20 cellular contexts compared by ENCODE assay signal in genomic region chr17:48644159-48644558, GRCh38. TPM values are rescaled to one million over a fixed set of nuclear protein-coding genes. Genes with fewer than 3 reads are reported as not detected.
A peak's percentile ranks its signal among the peaks of the same experiment; 100 is the strongest.
DNase-seq lines count a peak whose midpoint lies in the region; ATAC-seq and TF ChIP-seq lines count a peak whose summit lies in the region.
"Had no signal": no experiment of that assay in that cellular context is flagged by ENCODE, and none has a peak within 500 bp of the region (broad histone marks: within the 10 kb centered on the region; RNA-seq: fewer than 3 reads in every experiment).

No MANE protein-coding gene starts in this region.

- peak; percentile 29 for DNase-seq in AG10803 (ENCODE audit: low read depth)
- no peak for DNase-seq in endothelial cell (ENCODE audit: low spot score)
- no peak for DNase-seq in glutamatergic neuron
- no peak for DNase-seq in immature natural killer cell
- no peak for DNase-seq in pons (ENCODE audit: low spot score)
- DNase-seq: C1 segment of cervical spinal cord; GDM1; H9; NCI-H1436; NCI-H2029; NCI-H2171; NCI-H446; NCI-H69; NK-92 treated with Interleukin-12 subunit alpha and Interleukin-12 subunit beta, amount 100 ng/mL, for 24 hours; SHP77 treated with DMSO at 0.1 percent for 48 hours had no signal

- peaks cover 6% of the 10 kb centered on the region for H3K4me1 ChIP-seq in HEK293 (ENCODE audit: control insufficient read depth, insufficient read depth, low read length)

- H3K9me3 Mint-ChIP-seq in endothelial cell (ENCODE audit: unreplicated experiment) = no peaks in the 10 kb centered on the region
- H3K9me3 Mint-ChIP-seq in nephron = no peaks in the 10 kb centered on the region
- peaks cover 13% of the 10 kb centered on the region for H3K9me3 Mint-ChIP-seq in glutamatergic neuron (ENCODE audit: unreplicated experiment)
- no peaks in the 10 kb centered on the region for H3K9me3 Mint-ChIP-seq in immature natural killer cell

- POLR2A ChIA-PET in HEK293 (lab: Yijun Ruan, JAX) = interaction anchor here (3.5 kb wide), 1 partner anchor 19 kb away, joined by 17 read pairs; the partner anchor contains the start of gene HOXB9

- TF ChIP-seq CTCF in AG10803 (conservative IDR thresholded peaks at IDR 0.05; ENCODE audit: low read length) (no peak), HEK293 (tag by site-specific recombination; IDR thresholded peaks at IDR 0.05) (no peak), endothelial cell (IDR thresholded peaks at IDR 0.05; ENCODE audit: unreplicated experiment) (no peak), nephron (IDR thresholded peaks at IDR 0.05; ENCODE audit: unreplicated experiment in 3 of 3) (no peak), glutamatergic neuron (IDR thresholded peaks at IDR 0.05; ENCODE audit: partially characterized antibody, unreplicated experiment) (no peak)

- H3K27me3 Mint-ChIP-seq in endothelial cell (ENCODE audit: unreplicated experiment) (peaks cover 36% of the 10 kb centered on the region), nephron (ENCODE audit: low read depth) (peaks cover 97% of the 10 kb centered on the region), glutamatergic neuron (ENCODE audit: unreplicated experiment) (peaks cover 49% of the 10 kb centered on the region), immature natural killer cell (ENCODE audit: low read depth in 3 of 3) (peaks cover 18 to 41% (median 25%) of the 10 kb centered on the region in 3 donors)

- CTCF ChIA-PET in HEK293 (lab: Yijun Ruan, JAX) = interaction anchor here (0.6 to 1.4 kb wide), 7 partner anchors 8 to 584 kb away, joined by 3 to 7 read pairs (median 3); no protein-coding TSS in a partner anchor

- H3K4me3 ChIP-seq in AG10803 (ENCODE audit: low read length) = peak overlapping the region; percentile 67
- H3K4me3 ChIP-seq in HEK293 (ENCODE audit: low read depth, low read length) = no peak overlapping the region; the same call in 1 of the 2 replicates

- H3K27ac ChIP-seq in HEK293 (ENCODE audit: extremely low read depth, low read depth, low read length) = no peak overlapping the region

- H3K27ac Mint-ChIP-seq in endothelial cell (ENCODE audit: unreplicated experiment) (peak overlapping the region; percentile 5), nephron (peak overlapping the region in 1 of 3 experiments; percentile 44), glutamatergic neuron (ENCODE audit: unreplicated experiment) (no peak overlapping the region), immature natural killer cell (no peak overlapping the region)
- H3K27ac Mint-ChIP-seq: H9 had no signal

- no peak for ATAC-seq in HG03571 (IDR thresholded peaks at IDR 0.05; ENCODE audit: unreplicated experiment)
- ATAC-seq: K562 had no signal

- H3K4me3 Mint-ChIP-seq in endothelial cell (ENCODE audit: unreplicated experiment) (no peak overlapping the region), nephron (peak overlapping the region; percentile 8 to 82 (median 75)), glutamatergic neuron (ENCODE audit: unreplicated experiment) (no peak overlapping the region), immature natural killer cell (peak overlapping the region in 1 of 5 donors; percentile 8)
- H3K4me3 Mint-ChIP-seq: H9 had no signal

- H3K36me3 Mint-ChIP-seq in endothelial cell (ENCODE audit: low read depth, unreplicated experiment) (no peaks in the 10 kb centered on the region), nephron (ENCODE audit: low read depth) (no peaks in the 10 kb centered on the region), glutamatergic neuron (ENCODE audit: unreplicated experiment) (no peaks in the 10 kb centered on the region), immature natural killer cell (peaks cover 0 to 7% (median 0%) of the 10 kb centered on the region in 3 donors)

- peaks cover 0 to 20% of the 10 kb centered on the region in 2 experiments; a peak in 1 of 3 replicates for H3K36me3 ChIP-seq in HEK293 (ENCODE audit: control insufficient read depth in 2 of 2, insufficient read depth in 1 of 2, low read length in 2 of 2)

- no peaks in the 10 kb centered on the region for H3K9me3 ChIP-seq in HEK293 (ENCODE audit: control insufficient read depth, insufficient read depth, low read depth, low read length)

- H3K4me1 Mint-ChIP-seq in endothelial cell (ENCODE audit: unreplicated experiment) (peaks cover 5% of the 10 kb centered on the region), nephron (peaks cover 22% of the 10 kb centered on the region), glutamatergic neuron (ENCODE audit: low read depth, unreplicated experiment) (no peaks in the 10 kb centered on the region), immature natural killer cell (peaks cover 14 to 33% of the 10 kb centered on the region in 2 donors)

TF ChIP-seq in HEK293, 187 proteins besides CTCF, POLR2A, EP300 and RAD21:
- TF ChIP-seq ZNF148 (tag by site-specific recombination; IDR thresholded peaks at IDR 0.05; ENCODE audit: borderline replicate concordance) (no peak), IKZF3 (tag by site-specific recombination; IDR thresholded peaks at IDR 0.05) (peak; percentile 44; the same call in 1 of the 2 replicates)

RNA-seq across cellular contexts. Expression of gene HOXB9, which starts 18.0 kb away (rescaled TPM):
- 0.49 TPM for total RNA-seq in endothelial cell (ENCODE audit: unreplicated experiment)
- total RNA-seq in glutamatergic neuron (ENCODE audit: unreplicated experiment) = not detected
- not detected for polyA plus RNA-seq in immature natural killer cell
- total RNA-seq: H9, OCI-LY7 had no signal

RNA-seq across cellular contexts. Expression of gene HOXB8, which starts 29.1 kb away (rescaled TPM):
- 0.15 TPM for total RNA-seq in endothelial cell (ENCODE audit: unreplicated experiment)
- not detected for total RNA-seq in glutamatergic neuron (ENCODE audit: unreplicated experiment)
- polyA plus RNA-seq in immature natural killer cell = not detected
- total RNA-seq: H9, OCI-LY7 had no signal

RNA-seq across cellular contexts. Expression of gene HOXB7, which starts 33.3 kb away (rescaled TPM):
- total RNA-seq in endothelial cell (ENCODE audit: unreplicated experiment) (3.6 TPM), glutamatergic neuron (ENCODE audit: unreplicated experiment) (0.64 TPM)
- 1 to 10 TPM in 2 of 3 donors, under 1 TPM in 1; 0.39 to 1.8 (median 1.5) TPM for polyA plus RNA-seq in immature natural killer cell
- total RNA-seq: H9 had no signal

RNA-seq across cellular contexts. Expression of gene HOXB6, which starts 39.4 kb away (rescaled TPM):
- total RNA-seq in endothelial cell (ENCODE audit: unreplicated experiment) (1.9 TPM), glutamatergic neuron (ENCODE audit: unreplicated experiment) (not detected)
- polyA plus RNA-seq in immature natural killer cell = not detected
- total RNA-seq: H9, OCI-LY7 had no signal

RNA-seq across cellular contexts. Expression of gene HOXB5, which starts 50.6 kb away (rescaled TPM):
- total RNA-seq in endothelial cell (ENCODE audit: unreplicated experiment) = 0.59 TPM
- not detected for total RNA-seq in glutamatergic neuron (ENCODE audit: unreplicated experiment)
- not detected for polyA plus RNA-seq in immature natural killer cell
- total RNA-seq: H9, OCI-LY7 had no signal

Comparison
In these comparisons a context has a peak if more than half of its experiments do, and no peak if none do; other contexts are left out.
1. H3K4me3 Mint-ChIP-seq: peak in nephron (3 of 3); none in endothelial cell (single experiment) and glutamatergic neuron (single experiment).